ENCODE assay signal across 22 cellular contexts in genomic region chr13:94031609-94032008, GRCh38.
DNase-seq lines count a peak whose midpoint lies in the region; ATAC-seq and TF ChIP-seq lines count a peak whose summit lies in the region.
"Had no signal": no experiment of that assay in that cellular context is flagged by ENCODE, and none has a peak within 500 bp of the region (broad histone marks: within the 10 kb centered on the region; RNA-seq: fewer than 3 reads in every experiment).

No MANE protein-coding gene starts in this region.

- no peaks in the 10 kb centered on the region for H3K79me1 ChIP-seq in trophoblast cell (ENCODE audit: low read length)

- no peak overlapping the region for H4K8ac ChIP-seq in trophoblast cell (ENCODE audit: low read depth, low read length)

- TF ChIP-seq POLR2A in heart left ventricle (IDR thresholded peaks at IDR 0.05), result no peak

- H3K36me3 ChIP-seq in heart left ventricle (no peaks in the 10 kb centered on the region), trophoblast cell (ENCODE audit: control insufficient read depth in 1 of 2, insufficient read depth in 2 of 2, low read length in 2 of 2) (no peaks in the 10 kb centered on the region)
- H3K36me3 ChIP-seq: BE2C, Peyer's patch had no signal

- no peaks in the 10 kb centered on the region for H3K27me3 ChIP-seq in heart left ventricle
- H3K27me3 ChIP-seq in trophoblast cell (ENCODE audit: insufficient read depth, low read length), result no peaks in the 10 kb centered on the region
- H3K27me3 ChIP-seq: BE2C, Peyer's patch had no signal

- H3K4me3 ChIP-seq in heart left ventricle (no peak overlapping the region), trophoblast cell (ENCODE audit: low read depth, low read length) (no peak overlapping the region)
- H3K4me3 ChIP-seq: Peyer's patch had no signal

- peak; percentile 15 for DNase-seq in NCI-H2107 treated with DMSO at 0.1 percent for 48 hours (lab: John Stamatoyannopoulos, UW; ENCODE audit: unreplicated experiment)
- DNase-seq in NCI-H2107 (lab: John Stamatoyannopoulos, UW), result no peak
- DNase-seq in NCI-H226, result peak; percentile 44
- no peak for DNase-seq in heart left ventricle
- DNase-seq in trophoblast cell, result no peak
- DNase-seq in SHP77 treated with DMSO at 0.1 percent for 48 hours (lab: John Stamatoyannopoulos, UW), result no peak
- no peak for DNase-seq in middle frontal gyrus (ENCODE audit: extremely low spot score, low spot score)
- DNase-seq in germinal center (ENCODE audit: low spot score), result no peak
- DNase-seq: BE2C; Caco-2; CD4-positive, alpha-beta T cell; GF-D8; H7; HFFc6; KBM-7; NCI-H1105 treated with DMSO at 0.1 percent for 48 hours; NCI-H1694; NCI-H2171 treated with DMSO at 0.1 percent for 48 hours; NK-92 treated with Interleukin-12 subunit alpha and Interleukin-12 subunit beta, amount 100 ng/mL, for 24 hours; Peyer's patch had no signal

- H2AFZ ChIP-seq in trophoblast cell (ENCODE audit: insufficient read depth, low read length, poor library complexity), result no peak overlapping the region

- H3K4me1 ChIP-seq in heart left ventricle (peaks cover 0 to 5% (median 0%) of the 10 kb centered on the region in 12 donors), trophoblast cell (ENCODE audit: control insufficient read depth in 1 of 2, insufficient read depth in 2 of 2, low read length in 2 of 2) (peaks cover 2 to 4% of the 10 kb centered on the region in 2 experiments)
- H3K4me1 ChIP-seq: Caco-2, Peyer's patch had no signal

- peak overlapping the region; percentile 23 for H3K4me2 ChIP-seq in trophoblast cell (ENCODE audit: low read length)

- H2BK12ac ChIP-seq in trophoblast cell (ENCODE audit: low read length), result no peak overlapping the region

- no peak overlapping the region for H3K14ac ChIP-seq in trophoblast cell (ENCODE audit: low read length)

- intact Hi-C loops in heart left ventricle (cut with DNase I), result no loop called here

- no peak overlapping the region for H4K91ac ChIP-seq in trophoblast cell (ENCODE audit: low read depth, low read length)

- H2BK120ac ChIP-seq in trophoblast cell (ENCODE audit: insufficient read depth, low read length, poor library complexity), result no peak overlapping the region

- H2AK5ac ChIP-seq in trophoblast cell (ENCODE audit: low read length), result no peak overlapping the region

- H3K27ac ChIP-seq in heart left ventricle, result no peak overlapping the region
- no peak overlapping the region for H3K27ac ChIP-seq in trophoblast cell (ENCODE audit: low read depth, low read length)
- H3K27ac ChIP-seq: 22Rv1, Peyer's patch had no signal

- H3K18ac ChIP-seq in trophoblast cell (ENCODE audit: low read length), result no peak overlapping the region

- no peaks in the 10 kb centered on the region for H3K9me3 ChIP-seq in heart left ventricle
- H3K9me3 ChIP-seq in trophoblast cell (ENCODE audit: insufficient read depth, low read depth, low read length), result no peaks in the 10 kb centered on the region
- H3K9me3 ChIP-seq: BE2C, Caco-2, Peyer's patch had no signal

- no peak overlapping the region for H3K4ac ChIP-seq in trophoblast cell (ENCODE audit: low read depth, low read length)

- no peak overlapping the region for H3K9ac ChIP-seq in trophoblast cell (ENCODE audit: low read length)

- H3K79me2 ChIP-seq in trophoblast cell (ENCODE audit: control insufficient read depth, insufficient read depth, low read length, poor library complexity), result no peaks in the 10 kb centered on the region

- WGBS in heart left ventricle, 4 donors, result 33 to 44% (median 40%) methylated on average over 3 of the region's 3 CpGs
- no CpG with 5 or more reads among the region's 3 CpGs for WGBS in trophoblast cell (ENCODE audit: extremely low coverage, insufficient coverage, insufficient read length)

- no peak for TF ChIP-seq CTCF in heart left ventricle (IDR thresholded peaks at IDR 0.05)

- no peak overlapping the region for H4K12ac ChIP-seq in trophoblast cell (ENCODE audit: low read depth, low read length)

- H3K23ac ChIP-seq in trophoblast cell (ENCODE audit: low read length), result no peak overlapping the region

- H2BK5ac ChIP-seq in trophoblast cell (ENCODE audit: low read depth, low read length, poor library complexity), result no peak overlapping the region

- ATAC-seq in heart left ventricle, result peak in 3 of 4 donors; percentile 45 to 64 (median 53)
- ATAC-seq: SK-N-SH treated with all-trans-retinoic acid at 6 μM for 48 hours had no signal

Comparison
In these comparisons a context has a peak if more than half of its experiments do, and no peak if none do; other contexts are left out.
1. DNase-seq: peak in NCI-H2107 treated with DMSO at 0.1 percent for 48 hours (single experiment) and NCI-H226 (single experiment); none in NCI-H2107 (single experiment), heart left ventricle (0 of 5), trophoblast cell (0 of 2), SHP77 treated with DMSO at 0.1 percent for 48 hours (single experiment), middle frontal gyrus (single experiment) and germinal center (single experiment).